Comparison of ENCODE assay signal across 8 cellular contexts in genomic region chr11:6757373-6757967, GRCh38. TPM values are rescaled to one million over a fixed set of nuclear protein-coding genes. Genes with fewer than 3 reads are reported as not detected.
DNase-seq lines count a peak whose midpoint lies in the region; ATAC-seq and TF ChIP-seq lines count a peak whose summit lies in the region.

No MANE protein-coding gene starts in this region.

- no peak overlapping the region for H3K27ac Mint-ChIP-seq in activated naive CD4-positive, alpha-beta T cell treated with anti-CD3 and anti-CD28 coated beads, Interleukin-2, amount 10 ng/mL, durations not matched to agents 7 days and 5 days

- H3K4me1 Mint-ChIP-seq in activated naive CD4-positive, alpha-beta T cell treated with anti-CD3 and anti-CD28 coated beads, Interleukin-2, amount 10 ng/mL, durations not matched to agents 7 days and 5 days, result peaks cover 2% of the 10 kb centered on the region

- intact Hi-C loops in Right ventricle myocardium superior (cut with DNase I), result loop anchor here (10.0 kb wide), 1 partner anchor 53 kb away; no protein-coding TSS in a partner anchor

- H3K9me3 Mint-ChIP-seq in activated naive CD4-positive, alpha-beta T cell treated with anti-CD3 and anti-CD28 coated beads, Interleukin-2, amount 10 ng/mL, durations not matched to agents 7 days and 5 days, result no peaks in the 10 kb centered on the region

- POLR2A ChIA-PET in RWPE1 (lab: Yijun Ruan, JAX; ENCODE audit: low non-redundant PET), result no interaction called here

- DNase-seq in AG20443 (ENCODE audit: low spot score) (peak; percentile 76), RWPE1 (ENCODE audit: low spot score) (peak; percentile 22), Right ventricle myocardium superior (no peak), pulmonary artery endothelial cell (ENCODE audit: low read depth, low spot score) (peak; percentile 48)
- DNase-seq in activated naive CD4-positive, alpha-beta T cell treated with anti-CD3 and anti-CD28 coated beads, Interleukin-2, amount 10 ng/mL, durations not matched to agents 7 days and 5 days, result peak; percentile 78

- H3K27ac ChIP-seq in RWPE1, result no peak overlapping the region

- CTCF ChIA-PET in RWPE1 (lab: Yijun Ruan, JAX), result interaction anchor here (0.5 to 1.0 kb wide), 11 partner anchors 9 to 1481 kb away, joined by 3 to 7 read pairs (median 3); no protein-coding TSS in a partner anchor
- CTCF ChIA-PET in activated naive CD4-positive, alpha-beta T cell treated with anti-CD3 and anti-CD28 coated beads, Interleukin-2, amount 10 ng/mL, durations not matched to agents 7 days and 5 days (lab: Charles Lee), result interaction anchor here (0.6 to 8.9 kb wide), 21 partner anchors 8 to 933 kb away, joined by 3 to 185 read pairs (median 4); partner anchors contain the start of gene TPP1

- H3K4me3 Mint-ChIP-seq in activated naive CD4-positive, alpha-beta T cell treated with anti-CD3 and anti-CD28 coated beads, Interleukin-2, amount 10 ng/mL, durations not matched to agents 7 days and 5 days, result no peak overlapping the region

- peak; percentile 66 for TF ChIP-seq CTCF in RWPE1 (conservative IDR thresholded peaks at IDR 0.05; ENCODE audit: low read depth)

- peak; percentile 76 for ATAC-seq in GM18502 (IDR thresholded peaks at IDR 0.05; ENCODE audit: poor library complexity, unreplicated experiment)
- peak; percentile 77 for ATAC-seq in HG03432 (IDR thresholded peaks at IDR 0.05; ENCODE audit: unreplicated experiment)
- ATAC-seq in Right ventricle myocardium superior (ENCODE audit: poor library complexity), result peak; percentile 71
- ATAC-seq in HG03039 (IDR thresholded peaks at IDR 0.05; ENCODE audit: unreplicated experiment), result no peak

- H3K27me3 Mint-ChIP-seq in activated naive CD4-positive, alpha-beta T cell treated with anti-CD3 and anti-CD28 coated beads, Interleukin-2, amount 10 ng/mL, durations not matched to agents 7 days and 5 days, result no peaks in the 10 kb centered on the region

- no peaks in the 10 kb centered on the region for H3K36me3 Mint-ChIP-seq in activated naive CD4-positive, alpha-beta T cell treated with anti-CD3 and anti-CD28 coated beads, Interleukin-2, amount 10 ng/mL, durations not matched to agents 7 days and 5 days

RNA-seq across cellular contexts. Expression of gene OR2AG2, which starts 14.3 kb away (rescaled TPM):
- total RNA-seq in Right ventricle myocardium superior (not detected), pulmonary artery endothelial cell (0.07 TPM in 2 replicates)

RNA-seq across cellular contexts. Expression of gene OR2AG1, which starts 25.4 kb away (rescaled TPM):
- total RNA-seq in Right ventricle myocardium superior (not detected), pulmonary artery endothelial cell (under 0.01 TPM in 1 of 2 replicates, not detected in the other)

RNA-seq across cellular contexts. Expression of gene OR6A2, which starts 42.0 kb away (rescaled TPM):
- total RNA-seq in Right ventricle myocardium superior, result not detected
- 0.07 and 0.20 TPM in 2 replicates for total RNA-seq in pulmonary artery endothelial cell
